1 cellular context compared by ENCODE assay signal in the genomic region with DNA sequence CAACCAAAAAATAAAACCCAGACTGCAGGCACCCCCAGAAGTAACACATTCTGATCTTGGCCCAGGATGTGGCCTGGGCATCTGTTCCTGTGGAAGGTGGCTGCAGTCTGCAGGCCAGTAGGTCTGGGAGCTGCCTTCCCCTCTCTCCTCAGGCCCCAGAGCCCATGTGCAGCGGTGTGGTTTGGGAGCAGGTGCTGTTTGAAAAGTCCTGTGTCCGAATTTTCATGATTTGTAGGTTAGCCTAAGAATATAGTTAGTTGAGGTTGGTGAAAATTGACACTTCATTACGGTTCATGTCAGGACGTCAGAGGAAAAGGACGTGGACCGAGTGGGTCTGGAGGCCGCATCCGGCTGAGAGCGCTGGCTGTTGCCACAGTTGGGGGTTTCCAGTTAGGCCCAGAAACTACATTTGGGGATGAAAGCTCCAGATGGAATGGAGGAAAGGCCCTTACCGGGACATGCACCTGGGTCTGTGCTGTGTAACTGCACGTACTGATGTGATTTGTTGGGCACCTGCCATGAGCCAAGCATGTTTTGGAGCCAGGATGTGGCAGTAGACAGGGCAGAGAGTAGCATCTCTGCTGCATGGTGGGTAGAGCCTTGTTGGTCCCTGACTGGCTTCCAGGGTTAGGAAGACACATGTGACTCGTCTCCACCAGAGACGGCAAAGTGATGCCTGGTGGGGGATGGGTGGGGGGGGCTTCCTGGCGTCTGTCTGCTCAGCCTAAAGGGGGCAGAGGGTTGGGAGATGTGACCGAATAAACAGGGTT.
TF ChIP-seq lines count a peak whose summit lies in the region.

No MANE protein-coding gene starts in this region.

TF ChIP-seq in HepG2, 621 proteins besides CTCF, POLR2A, EP300 and RAD21:
- TF ChIP-seq GTF2F1 (IDR thresholded peaks at IDR 0.05; ENCODE audit: low read length) (no peak), CBX5 (CRISPR knock-in tag; IDR thresholded peaks at IDR 0.05; ENCODE audit: borderline replicate concordance) (no peak), NCOA2 (CRISPR knock-in tag; IDR thresholded peaks at IDR 0.05) (no peak), JUN (CRISPR knock-in tag; IDR thresholded peaks at IDR 0.05) (no peak), ZNF781 (CRISPR knock-in tag; IDR thresholded peaks at IDR 0.05; ENCODE audit: borderline replicate concordance, not compliant biosample characterization) (no peak), ZNF644 (CRISPR knock-in tag; IDR thresholded peaks at IDR 0.05; ENCODE audit: low read depth) (no peak), ZMYM2 (CRISPR knock-in tag; IDR thresholded peaks at IDR 0.05) (no peak), HIVEP1 (CRISPR knock-in tag; IDR thresholded peaks at IDR 0.05) (no peak), ZNF160 (CRISPR knock-in tag; IDR thresholded peaks at IDR 0.05) (no peak), FOXM1 (CRISPR knock-in tag; IDR thresholded peaks at IDR 0.05) (no peak), MTF1 (CRISPR knock-in tag; IDR thresholded peaks at IDR 0.05) (no peak), ZNF629 (CRISPR knock-in tag; conservative IDR thresholded peaks at IDR 0.05) (no peak), DNMT3B (CRISPR knock-in tag; conservative IDR thresholded peaks at IDR 0.05) (no peak), HMG20A (CRISPR knock-in tag; IDR thresholded peaks at IDR 0.05; ENCODE audit: borderline replicate concordance) (no peak), HDAC2 (CRISPR knock-in tag; IDR thresholded peaks at IDR 0.05) (no peak), HOXA7 (CRISPR knock-in tag; IDR thresholded peaks at IDR 0.05) (no peak)
- TF ChIP-seq, protein P1, sequence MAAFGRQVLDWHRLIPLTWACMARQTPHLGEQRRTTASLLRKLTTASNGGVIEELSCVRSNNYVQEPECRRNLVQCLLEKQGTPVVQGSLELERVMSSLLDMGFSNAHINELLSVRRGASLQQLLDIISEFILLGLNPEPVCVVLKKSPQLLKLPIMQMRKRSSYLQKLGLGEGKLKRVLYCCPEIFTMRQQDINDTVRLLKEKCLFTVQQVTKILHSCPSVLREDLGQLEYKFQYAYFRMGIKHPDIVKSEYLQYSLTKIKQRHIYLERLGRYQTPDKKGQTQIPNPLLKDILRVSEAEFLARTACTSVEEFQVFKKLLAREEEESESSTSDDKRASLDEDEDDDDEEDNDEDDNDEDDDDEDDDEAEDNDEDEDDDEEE (CRISPR knock-in tag; IDR thresholded peaks at IDR 0.05): no peak
- TF ChIP-seq, protein P2, sequence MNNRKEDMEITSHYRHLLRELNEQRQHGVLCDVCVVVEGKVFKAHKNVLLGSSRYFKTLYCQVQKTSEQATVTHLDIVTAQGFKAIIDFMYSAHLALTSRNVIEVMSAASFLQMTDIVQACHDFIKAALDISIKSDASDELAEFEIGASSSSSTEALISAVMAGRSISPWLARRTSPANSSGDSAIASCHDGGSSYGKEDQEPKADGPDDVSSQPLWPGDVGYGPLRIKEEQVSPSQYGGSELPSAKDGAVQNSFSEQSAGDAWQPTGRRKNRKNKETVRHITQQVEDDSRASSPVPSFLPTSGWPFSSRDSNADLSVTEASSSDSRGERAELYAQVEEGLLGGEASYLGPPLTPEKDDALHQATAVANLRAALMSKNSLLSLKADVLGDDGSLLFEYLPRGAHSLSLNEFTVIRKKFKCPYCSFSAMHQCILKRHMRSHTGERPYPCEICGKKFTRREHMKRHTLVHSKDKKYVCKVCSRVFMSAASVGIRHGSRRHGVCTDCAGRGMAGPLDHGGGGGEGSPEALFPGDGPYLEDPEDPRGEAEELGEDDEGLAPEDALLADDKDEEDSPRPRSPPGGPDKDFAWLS (CRISPR knock-in tag; IDR thresholded peaks at IDR 0.05; ENCODE audit: borderline replicate concordance): no peak
- TF ChIP-seq, protein P3, sequence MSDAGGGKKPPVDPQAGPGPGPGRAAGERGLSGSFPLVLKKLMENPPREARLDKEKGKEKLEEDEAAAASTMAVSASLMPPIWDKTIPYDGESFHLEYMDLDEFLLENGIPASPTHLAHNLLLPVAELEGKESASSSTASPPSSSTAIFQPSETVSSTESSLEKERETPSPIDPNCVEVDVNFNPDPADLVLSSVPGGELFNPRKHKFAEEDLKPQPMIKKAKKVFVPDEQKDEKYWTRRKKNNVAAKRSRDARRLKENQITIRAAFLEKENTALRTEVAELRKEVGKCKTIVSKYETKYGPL (CRISPR knock-in tag; IDR thresholded peaks at IDR 0.05): no peak
- TF ChIP-seq, protein P4, sequence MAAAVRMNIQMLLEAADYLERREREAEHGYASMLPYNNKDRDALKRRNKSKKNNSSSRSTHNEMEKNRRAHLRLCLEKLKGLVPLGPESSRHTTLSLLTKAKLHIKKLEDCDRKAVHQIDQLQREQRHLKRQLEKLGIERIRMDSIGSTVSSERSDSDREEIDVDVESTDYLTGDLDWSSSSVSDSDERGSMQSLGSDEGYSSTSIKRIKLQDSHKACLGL (CRISPR knock-in tag; IDR thresholded peaks at IDR 0.05): no peak
